6 cellular contexts compared by ENCODE assay signal in the genomic region with DNA sequence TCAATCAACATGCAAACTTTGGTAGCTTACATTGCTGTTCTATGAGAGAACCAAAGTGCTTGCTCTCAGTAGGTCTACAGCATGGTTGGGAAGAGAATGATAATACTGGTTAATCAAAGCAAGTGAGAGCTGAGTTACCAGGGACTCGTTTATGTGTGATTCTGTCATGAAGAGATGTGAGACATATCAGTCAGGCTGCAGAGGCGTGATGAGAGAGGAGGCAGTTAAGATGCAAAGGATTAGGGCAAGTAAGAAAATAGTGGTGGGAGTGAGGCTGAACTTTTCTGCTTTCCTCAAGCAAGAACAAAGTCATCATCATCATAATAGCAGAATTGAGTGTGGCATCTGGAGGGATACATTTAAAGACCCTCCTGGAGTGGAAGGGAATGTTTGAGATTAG.
"Had no signal": no experiment of that assay in that cellular context is flagged by ENCODE, and none has a peak within 500 bp of the region (broad histone marks: within the 10 kb centered on the region; RNA-seq: fewer than 3 reads in every experiment).

No MANE protein-coding gene starts in this region.

- H2AFZ ChIP-seq: GM23248 had no signal

- H3K4me3 ChIP-seq: GM23248, K562 had no signal

- H3K9ac ChIP-seq: GM23248 had no signal

- FAIRE-seq: HTR-8/SVneo, K562 had no signal

- DNase-seq: GM23248, H7, IMR-90, KG1 had no signal

- H3K27ac ChIP-seq: GM23248 had no signal
